Comparison of ENCODE assay signal across 25 cellular contexts in genomic region chr10:82402901-82403300, GRCh38.
"Had no signal": no experiment of that assay in that cellular context is flagged by ENCODE, and none has a peak within 500 bp of the region (broad histone marks: within the 10 kb centered on the region; RNA-seq: fewer than 3 reads in every experiment).

No MANE protein-coding gene starts in this region.

- H3K4me1 Mint-ChIP-seq: naive thymus-derived CD8-positive, alpha-beta T cell; stimulated activated naive B cell treated with anti-CD40 and anti-IgM and Interleukin-4, amounts not matched to agents 10 μg/mL and 1 μg/mL and 100 μg/mL, for 72 hours had no signal

- H3K27me3 Mint-ChIP-seq: naive thymus-derived CD8-positive, alpha-beta T cell; stimulated activated naive B cell treated with anti-CD40 and anti-IgM and Interleukin-4, amounts not matched to agents 10 μg/mL and 1 μg/mL and 100 μg/mL, for 72 hours had no signal

- H3K36me3 Mint-ChIP-seq: naive thymus-derived CD8-positive, alpha-beta T cell; stimulated activated naive B cell treated with anti-CD40 and anti-IgM and Interleukin-4, amounts not matched to agents 10 μg/mL and 1 μg/mL and 100 μg/mL, for 72 hours had no signal

- H3K4me3 Mint-ChIP-seq: naive thymus-derived CD8-positive, alpha-beta T cell; nephron; neural crest cell; stimulated activated naive B cell treated with anti-CD40 and anti-IgM and Interleukin-4, amounts not matched to agents 10 μg/mL and 1 μg/mL and 100 μg/mL, for 72 hours had no signal

- H3K27ac Mint-ChIP-seq: naive thymus-derived CD8-positive, alpha-beta T cell; stimulated activated naive B cell treated with anti-CD40 and anti-IgM and Interleukin-4, amounts not matched to agents 10 μg/mL and 1 μg/mL and 100 μg/mL, for 72 hours had no signal

- DNase-seq: islet precursor cell; kidney glomerular epithelial cell; left colon; left lung; lower lobe of right lung; mammary epithelial cell; mesenchymal stem cell; naive thymus-derived CD8-positive, alpha-beta T cell; nucleus accumbens; pancreas; psoas muscle; right lobe of liver; stimulated activated CD4-positive, alpha-beta T cell treated with anti-CD3 and anti-CD28 coated beads, Interleukin-12 subunit alpha, Interleukin-12 subunit beta, amount 100 ng/mL, for 4 hours; stimulated activated CD4-positive, alpha-beta T cell treated with anti-CD3 and anti-CD28 coated beads, Interleukin-15, amount 100 ng/mL, for 24 hours; stimulated activated CD4-positive, alpha-beta T cell treated with anti-CD3 and anti-CD28 coated beads, Interleukin-2, amount 100 ng/mL, for 24 hours; stimulated activated CD4-positive, alpha-beta T cell treated with anti-CD3 and anti-CD28 coated beads, Interleukin-4, amount 100 ng/mL, for 1 hour; stimulated activated naive B cell treated with anti-CD40 and anti-IgM and Interleukin-4, amounts not matched to agents 10 μg/mL and 1 μg/mL and 100 μg/mL, for 72 hours; stimulated activated naive CD8-positive, alpha-beta T cell treated with anti-CD3 and anti-CD28 coated beads, Interleukin-15, Interleukin-2, amounts not matched to agents 100 U/mL and 50 U/mL, for 24 hours; stomach; testis; thyroid gland; transverse colon; upper lobe of right lung had no signal

- H3K9me3 Mint-ChIP-seq: nephron, neural crest cell had no signal

- ATAC-seq: left colon; left lung; lower lobe of right lung; naive thymus-derived CD8-positive, alpha-beta T cell; pancreas; psoas muscle; right lobe of liver; stimulated activated naive B cell treated with anti-CD40 and anti-IgM and Interleukin-4, amounts not matched to agents 10 μg/mL and 1 μg/mL and 100 μg/mL, for 72 hours; stimulated activated naive CD8-positive, alpha-beta T cell treated with anti-CD3 and anti-CD28 coated beads, Interleukin-15, Interleukin-2, amounts not matched to agents 100 U/mL and 50 U/mL, for 24 hours; upper lobe of right lung had no signal
